In the genomic region with DNA sequence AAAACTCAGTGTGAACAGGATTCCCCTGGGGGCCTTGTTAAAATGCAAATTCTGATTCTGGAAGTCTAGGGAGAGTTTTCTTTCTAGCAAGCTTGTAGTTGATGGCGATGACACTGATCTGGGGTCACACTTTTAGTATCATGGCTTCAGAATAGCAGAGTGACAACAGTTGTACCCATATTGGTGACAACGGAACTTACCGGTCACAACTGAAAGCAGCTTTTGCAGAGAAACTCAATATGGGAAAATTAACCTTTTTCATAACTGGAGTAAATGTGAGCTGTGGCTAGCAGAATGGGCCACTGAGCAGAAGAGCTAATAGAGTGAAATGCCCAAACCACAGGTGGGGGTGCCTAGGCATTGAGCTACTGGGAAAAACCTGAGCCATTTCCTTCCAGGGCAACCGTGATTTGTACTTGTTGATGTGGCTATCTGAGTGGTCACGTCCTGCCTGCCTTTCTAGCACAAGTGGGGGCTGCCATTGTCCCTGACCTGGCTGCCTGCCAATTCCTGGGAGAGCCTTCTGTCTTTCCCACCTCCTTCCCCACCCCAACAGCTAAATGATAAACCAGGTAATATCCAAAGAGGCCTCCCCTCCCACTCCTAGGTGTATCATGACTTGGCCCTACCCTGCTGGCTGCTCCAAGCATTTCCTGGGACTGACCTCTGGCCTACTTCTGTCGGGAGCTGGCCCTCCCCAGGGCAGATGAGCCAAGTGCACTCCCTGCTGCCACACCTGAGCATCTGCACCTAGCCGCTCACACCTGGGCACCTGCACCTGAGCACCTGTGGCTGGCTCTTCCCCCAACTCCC, we compare ENCODE assay signal across 13 cellular contexts. TPM values are rescaled to one million over a fixed set of nuclear protein-coding genes. Genes with fewer than 3 reads are reported as not detected.
DNase-seq lines count a peak whose midpoint lies in the region; ATAC-seq, FAIRE-seq and TF ChIP-seq lines count a peak whose summit lies in the region.
"Had no signal": no experiment of that assay in that cellular context is flagged by ENCODE, and none has a peak within 500 bp of the region (broad histone marks: within the 10 kb centered on the region; RNA-seq: fewer than 3 reads in every experiment).

No MANE protein-coding gene starts in this region.

- ATAC-seq in GM19025 (IDR thresholded peaks at IDR 0.05; ENCODE audit: low read depth, unreplicated experiment): peak; percentile 84
- peak; percentile 91 for ATAC-seq in HG02610 (IDR thresholded peaks at IDR 0.05; ENCODE audit: unreplicated experiment)

- no peak overlapping the region for H3K4me3 Mint-ChIP-seq in nephron progenitor cell

- H3K36me3 Mint-ChIP-seq in nephron progenitor cell (ENCODE audit: low read depth): no peaks in the 10 kb centered on the region

- peaks cover 16% of the 10 kb centered on the region for H3K4me1 Mint-ChIP-seq in nephron progenitor cell

- H3K36me3 ChIP-seq in right atrium auricular region: no peaks in the 10 kb centered on the region
- H3K36me3 ChIP-seq: SJCRH30, tibial nerve had no signal

- H3K27ac Mint-ChIP-seq in nephron progenitor cell: peak overlapping the region; percentile 32

- H3K9me3 ChIP-seq in right atrium auricular region: no peaks in the 10 kb centered on the region
- H3K9me3 ChIP-seq: SJCRH30, tibial nerve had no signal

- no peaks in the 10 kb centered on the region for H3K9me3 Mint-ChIP-seq in nephron progenitor cell

- DNase-seq in NCI-H345 treated with DMSO at 0.1 percent for 48 hours (lab: John Stamatoyannopoulos, UW; ENCODE audit: unreplicated experiment): peak; percentile 51
- DNase-seq in nephron progenitor cell: no peak
- DNase-seq in stimulated activated CD4-positive, alpha-beta T cell treated with anti-CD3 and anti-CD28 coated beads, Interleukin-4, amount 100 ng/mL, for 1 hour: no peak
- DNase-seq in D721Med (ENCODE audit: insufficient read length, low spot score): no peak
- no peak for DNase-seq in substantia nigra (lab: John Stamatoyannopoulos, UW)
- DNase-seq in right atrium auricular region (ENCODE audit: low spot score): no peak
- DNase-seq: IMR-90, SJCRH30 had no signal

- no peaks in the 10 kb centered on the region for H3K4me1 ChIP-seq in right atrium auricular region
- H3K4me1 ChIP-seq: SJCRH30, tibial nerve had no signal

- no peaks in the 10 kb centered on the region for H3K27me3 ChIP-seq in right atrium auricular region
- H3K27me3 ChIP-seq: SJCRH30, tibial nerve had no signal

- peaks cover 3% of the 10 kb centered on the region for H3K27me3 Mint-ChIP-seq in nephron progenitor cell (ENCODE audit: low read depth, poor library complexity)

- no peak overlapping the region for H3K27ac ChIP-seq in substantia nigra (ENCODE audit: low read depth, low read length, poor library complexity, severe bottlenecking)
- H3K27ac ChIP-seq in right atrium auricular region: no peak overlapping the region
- H3K27ac ChIP-seq: SJCRH30 had no signal

- FAIRE-seq in D721Med (lab: Jason Lieb, UNC): no peak

- TF ChIP-seq CTCF in nephron progenitor cell (IDR thresholded peaks at IDR 0.05) (no peak), D721Med (IDR thresholded peaks at IDR 0.05; ENCODE audit: insufficient read depth, missing control alignments) (no peak), right atrium auricular region (IDR thresholded peaks at IDR 0.05) (no peak)

- H3K4me3 ChIP-seq in right atrium auricular region: no peak overlapping the region
- H3K4me3 ChIP-seq: SJCRH30, tibial nerve had no signal

RNA-seq across cellular contexts. Expression of gene SLC10A2, which starts 1.7 kb away (rescaled TPM):
- not detected for total RNA-seq in right atrium auricular region
- total RNA-seq: dermis microvascular lymphatic vessel endothelial cell, IMR-90, liver, SJCRH30, tibial nerve had no signal
